Comparison of ENCODE assay signal across 1 cellular context in genomic region chr20:4064118-4064962, GRCh38.
TF ChIP-seq lines count a peak whose summit lies in the region.

No MANE protein-coding gene starts in this region.

TF ChIP-seq in HepG2, 621 proteins besides CTCF, POLR2A, EP300 and RAD21 (continued from another document):
- TF ChIP-seq CEBPG (CRISPR knock-in tag; IDR thresholded peaks at IDR 0.05): no peak
- 0 out of 2 replicates have a peak, but pooled peaks have one; percentile 49 for TF ChIP-seq HES4 (CRISPR knock-in tag; IDR thresholded peaks at IDR 0.05; ENCODE audit: borderline replicate concordance)
- TF ChIP-seq RFX5 (IDR thresholded peaks at IDR 0.05; ENCODE audit: low read depth, low read length): no peak
- no peak for TF ChIP-seq STAT5B (CRISPR knock-in tag; IDR thresholded peaks at IDR 0.05)
- no peak for TF ChIP-seq THAP9 (CRISPR knock-in tag; IDR thresholded peaks at IDR 0.05; ENCODE audit: borderline replicate concordance)
- TF ChIP-seq ZNF570 (CRISPR knock-in tag; IDR thresholded peaks at IDR 0.05; ENCODE audit: borderline replicate concordance): no peak
- no peak for TF ChIP-seq SMARCC2 (IDR thresholded peaks at IDR 0.05)
- no peak for TF ChIP-seq ZFP36L1 (CRISPR knock-in tag; IDR thresholded peaks at IDR 0.05)
- no peak for TF ChIP-seq ZBTB43 (CRISPR knock-in tag; conservative IDR thresholded peaks at IDR 0.05)
- TF ChIP-seq STAT6 (CRISPR knock-in tag; IDR thresholded peaks at IDR 0.05; ENCODE audit: borderline replicate concordance): no peak
- no peak for TF ChIP-seq JARID2 (CRISPR knock-in tag; IDR thresholded peaks at IDR 0.05; ENCODE audit: insufficient replicate concordance)
- no peak for TF ChIP-seq IRF2 (CRISPR knock-in tag; IDR thresholded peaks at IDR 0.05)
- TF ChIP-seq ZNF569 (CRISPR knock-in tag; IDR thresholded peaks at IDR 0.05; ENCODE audit: borderline replicate concordance): no peak
- 0 out of 2 replicates have a peak, but pooled peaks have one; percentile 20 for TF ChIP-seq FOXC1 (CRISPR knock-in tag; IDR thresholded peaks at IDR 0.05; ENCODE audit: borderline replicate concordance)
